22 cellular contexts compared by ENCODE assay signal in the genomic region with DNA sequence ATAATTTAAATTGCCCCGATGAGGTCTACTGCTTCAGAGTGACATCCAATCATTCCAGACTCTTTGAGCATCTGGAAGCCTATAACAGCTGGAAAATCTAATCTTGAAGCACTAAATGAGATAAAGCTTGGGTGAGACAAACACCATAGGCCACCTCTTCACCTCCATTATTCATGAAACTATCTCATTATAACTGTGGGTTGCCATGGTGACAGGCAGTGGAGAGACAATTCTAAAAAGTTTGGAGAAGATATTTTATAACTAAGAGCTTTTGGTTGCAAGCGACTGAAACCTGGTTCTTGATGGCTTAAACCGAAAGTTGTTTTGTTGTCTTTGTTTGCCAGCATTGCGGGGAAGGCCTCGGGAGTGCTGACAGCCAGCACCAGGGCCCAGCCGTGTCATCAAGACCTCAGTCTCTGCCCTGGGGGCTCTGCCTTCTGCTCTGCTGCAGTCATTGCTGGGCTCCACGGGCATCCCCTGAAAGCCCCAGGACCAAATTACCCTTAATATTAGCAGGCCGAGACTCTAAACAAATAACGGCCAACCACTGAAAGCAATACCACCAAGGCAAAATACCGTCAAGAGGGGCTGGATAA.
"Had no signal": no experiment of that assay in that cellular context is flagged by ENCODE, and none has a peak within 500 bp of the region (broad histone marks: within the 10 kb centered on the region; RNA-seq: fewer than 3 reads in every experiment).

No MANE protein-coding gene starts in this region.

- DNase-seq: activated CD4-positive, alpha-beta T cell treated with anti-CD3 and anti-CD28 coated beads, Interleukin-2, amount 10 ng/mL, durations not matched to agents 7 days and 5 days; activated CD4-positive, CD25-positive, alpha-beta regulatory T cell treated with anti-CD3 and anti-CD28 coated beads, Interleukin-2, amount 50 U/mL, for 72 hours; activated CD8-positive, alpha-beta memory T cell treated with anti-CD3 and anti-CD28 coated beads, Interleukin-2, amount 10 ng/mL, durations not matched to agents 7 days and 5 days; activated CD8-positive, alpha-beta T cell treated with anti-CD3 and anti-CD28 coated beads for 36 hours; activated gamma-delta T cell treated with Interleukin-2 at 50 U/mL for 16 hours; activated T-cell treated with anti-CD3 and anti-CD28 coated beads for 4 hours; central memory CD4-positive, alpha-beta T cell; effector memory CD8-positive, alpha-beta T cell; glutamatergic neuron; hippocampal formation; nephron progenitor cell; stimulated activated CD4-positive, alpha-beta T cell treated with anti-CD3 and anti-CD28 coated beads, Interleukin-2, amount 100 ng/mL, for 48 hours; stimulated activated CD8-positive, alpha-beta memory T cell treated with anti-CD3 and anti-CD28 coated beads, Interleukin-4, amount 100 ng/mL, for 48 hours; stimulated activated naive B cell treated with anti-CD40 and anti-IgM and Interleukin-4, amounts not matched to agents 10 μg/mL and 1 μg/mL and 100 μg/mL, for 72 hours; transverse colon; WERI-Rb-1 had no signal

- H3K4me1 ChIP-seq: esophagus muscularis mucosa, transverse colon, vagina had no signal

- H3K27ac ChIP-seq: esophagus muscularis mucosa, transverse colon, vagina, WERI-Rb-1 had no signal

- H3K27ac Mint-ChIP-seq: activated CD4-positive, alpha-beta T cell treated with anti-CD3 and anti-CD28 coated beads, Interleukin-2, amount 10 ng/mL, durations not matched to agents 7 days and 5 days; activated CD8-positive, alpha-beta memory T cell treated with anti-CD3 and anti-CD28 coated beads, Interleukin-2, amount 10 ng/mL, durations not matched to agents 7 days and 5 days; activated CD8-positive, alpha-beta T cell treated with anti-CD3 and anti-CD28 coated beads for 36 hours; activated naive CD4-positive, alpha-beta T cell treated with anti-CD3 and anti-CD28 coated beads, Interleukin-2, amount 50 U/mL, for 24 hours; effector memory CD8-positive, alpha-beta T cell; memory B cell; nephron progenitor cell; stimulated activated naive B cell treated with anti-CD40 and anti-IgM and Interleukin-4, amounts not matched to agents 10 μg/mL and 1 μg/mL and 100 μg/mL, for 72 hours had no signal

- H3K36me3 Mint-ChIP-seq: activated CD8-positive, alpha-beta memory T cell treated with anti-CD3 and anti-CD28 coated beads, Interleukin-2, amount 10 ng/mL, durations not matched to agents 7 days and 5 days; activated naive CD4-positive, alpha-beta T cell treated with anti-CD3 and anti-CD28 coated beads, Interleukin-2, amount 50 U/mL, for 24 hours; memory B cell; stimulated activated naive B cell treated with anti-CD40 and anti-IgM and Interleukin-4, amounts not matched to agents 10 μg/mL and 1 μg/mL and 100 μg/mL, for 72 hours had no signal

- H3K27me3 Mint-ChIP-seq: activated naive CD4-positive, alpha-beta T cell treated with anti-CD3 and anti-CD28 coated beads, Interleukin-2, amount 50 U/mL, for 24 hours had no signal

- H3K36me3 ChIP-seq: esophagus muscularis mucosa, transverse colon, vagina, WERI-Rb-1 had no signal

- H3K9me3 Mint-ChIP-seq: activated CD4-positive, alpha-beta T cell treated with anti-CD3 and anti-CD28 coated beads, Interleukin-2, amount 10 ng/mL, durations not matched to agents 7 days and 5 days; activated CD8-positive, alpha-beta T cell treated with anti-CD3 and anti-CD28 coated beads for 36 hours; activated naive CD4-positive, alpha-beta T cell treated with anti-CD3 and anti-CD28 coated beads, Interleukin-2, amount 50 U/mL, for 24 hours; effector memory CD8-positive, alpha-beta T cell; memory B cell had no signal

- FAIRE-seq: frontal cortex, TTC549 had no signal

- H3K9me3 ChIP-seq: esophagus muscularis mucosa, transverse colon, vagina had no signal

- ATAC-seq: activated CD8-positive, alpha-beta memory T cell treated with anti-CD3 and anti-CD28 coated beads, Interleukin-2, amount 10 ng/mL, durations not matched to agents 7 days and 5 days; activated CD8-positive, alpha-beta T cell treated with anti-CD3 and anti-CD28 coated beads for 36 hours; effector memory CD8-positive, alpha-beta T cell; stimulated activated naive B cell treated with anti-CD40 and anti-IgM and Interleukin-4, amounts not matched to agents 10 μg/mL and 1 μg/mL and 100 μg/mL, for 72 hours had no signal

- H3K4me3 ChIP-seq: esophagus muscularis mucosa, transverse colon, vagina had no signal

- H3K4me3 Mint-ChIP-seq: activated CD4-positive, alpha-beta T cell treated with anti-CD3 and anti-CD28 coated beads, Interleukin-2, amount 10 ng/mL, durations not matched to agents 7 days and 5 days; activated CD8-positive, alpha-beta memory T cell treated with anti-CD3 and anti-CD28 coated beads, Interleukin-2, amount 10 ng/mL, durations not matched to agents 7 days and 5 days; activated CD8-positive, alpha-beta T cell treated with anti-CD3 and anti-CD28 coated beads for 36 hours; activated naive CD4-positive, alpha-beta T cell treated with anti-CD3 and anti-CD28 coated beads, Interleukin-2, amount 50 U/mL, for 24 hours; effector memory CD8-positive, alpha-beta T cell; memory B cell; nephron progenitor cell; stimulated activated naive B cell treated with anti-CD40 and anti-IgM and Interleukin-4, amounts not matched to agents 10 μg/mL and 1 μg/mL and 100 μg/mL, for 72 hours had no signal

- H3K27me3 ChIP-seq: transverse colon, vagina had no signal

- H3K4me1 Mint-ChIP-seq: activated CD4-positive, alpha-beta T cell treated with anti-CD3 and anti-CD28 coated beads, Interleukin-2, amount 10 ng/mL, durations not matched to agents 7 days and 5 days; activated CD8-positive, alpha-beta memory T cell treated with anti-CD3 and anti-CD28 coated beads, Interleukin-2, amount 10 ng/mL, durations not matched to agents 7 days and 5 days; activated naive CD4-positive, alpha-beta T cell treated with anti-CD3 and anti-CD28 coated beads, Interleukin-2, amount 50 U/mL, for 24 hours; memory B cell; stimulated activated naive B cell treated with anti-CD40 and anti-IgM and Interleukin-4, amounts not matched to agents 10 μg/mL and 1 μg/mL and 100 μg/mL, for 72 hours had no signal
